12 cellular contexts compared by ENCODE assay signal in genomic region chr4:128827280-128827679, GRCh38. TPM values are rescaled to one million over a fixed set of nuclear protein-coding genes. Genes with fewer than 3 reads are reported as not detected.
DNase-seq lines count a peak whose midpoint lies in the region; ATAC-seq, FAIRE-seq and TF ChIP-seq lines count a peak whose summit lies in the region.
"Had no signal": no experiment of that assay in that cellular context is flagged by ENCODE, and none has a peak within 500 bp of the region (broad histone marks: within the 10 kb centered on the region; RNA-seq: fewer than 3 reads in every experiment).

No MANE protein-coding gene starts in this region.

- H2AFZ ChIP-seq in neural progenitor cell (replicated peaks): no peak overlapping the region

- no peak for FAIRE-seq in D721Med (lab: Jason Lieb, UNC)
- FAIRE-seq: HTR-8/SVneo had no signal

- H3K9me3 Mint-ChIP-seq in activated CD4-positive, alpha-beta T cell treated with anti-CD3 and anti-CD28 coated beads, Interleukin-2, amount 10 ng/mL, durations not matched to agents 24 days and 14 days: no peaks in the 10 kb centered on the region
- peaks cover 4% of the 10 kb centered on the region for H3K9me3 Mint-ChIP-seq in neural progenitor cell

- no peak for TF ChIP-seq CTCF in HEK293 (tag by site-specific recombination; IDR thresholded peaks at IDR 0.05)
- TF ChIP-seq CTCF in neural progenitor cell (IDR thresholded peaks at IDR 0.05): no peak
- no peak for TF ChIP-seq CTCF in D721Med (IDR thresholded peaks at IDR 0.05; ENCODE audit: insufficient read depth, missing control alignments)

- CTCF ChIA-PET in HEK293 (lab: Yijun Ruan, JAX): no interaction called here

- H3K4me3 ChIP-seq in HEK293 (ENCODE audit: low read depth, low read length): no peak overlapping the region
- H3K4me3 ChIP-seq in neural progenitor cell: no peak overlapping the region
- H3K4me3 ChIP-seq: upper lobe of right lung had no signal

- no peaks in the 10 kb centered on the region for H3K27me3 Mint-ChIP-seq in activated CD4-positive, alpha-beta T cell treated with anti-CD3 and anti-CD28 coated beads, Interleukin-2, amount 10 ng/mL, durations not matched to agents 24 days and 14 days
- H3K27me3 Mint-ChIP-seq in T-helper 17 cell (no peaks in the 10 kb centered on the region), neural progenitor cell (ENCODE audit: insufficient read depth, low read depth) (peaks cover 5% of the 10 kb centered on the region)

- H3F3A ChIP-seq in neural progenitor cell (ENCODE audit: low read depth): peaks cover 25% of the 10 kb centered on the region

- peaks cover 26% of the 10 kb centered on the region for H3K36me3 Mint-ChIP-seq in activated CD4-positive, alpha-beta T cell treated with anti-CD3 and anti-CD28 coated beads, Interleukin-2, amount 10 ng/mL, durations not matched to agents 24 days and 14 days (ENCODE audit: low read depth)
- H3K36me3 Mint-ChIP-seq in T-helper 17 cell (ENCODE audit: low read depth): peaks cover 5% of the 10 kb centered on the region
- peaks cover 23% of the 10 kb centered on the region for H3K36me3 Mint-ChIP-seq in neural progenitor cell

- H3K9me3 ChIP-seq in HEK293 (ENCODE audit: control insufficient read depth, insufficient read depth, low read depth, low read length): no peaks in the 10 kb centered on the region
- H3K9me3 ChIP-seq in T-helper 17 cell (ENCODE audit: control insufficient read depth, low read length, poor library complexity, severe bottlenecking): no peaks in the 10 kb centered on the region
- H3K9me3 ChIP-seq in neural progenitor cell (ENCODE audit: low read depth): no peaks in the 10 kb centered on the region
- H3K9me3 ChIP-seq: upper lobe of right lung had no signal

- ATAC-seq in T-helper 17 cell: no peak
- ATAC-seq in GM18519 (IDR thresholded peaks at IDR 0.05; ENCODE audit: low FRiP score, unreplicated experiment): no peak
- ATAC-seq: upper lobe of right lung had no signal

- intact Hi-C loops in activated CD4-positive, alpha-beta T cell treated with anti-CD3 and anti-CD28 coated beads, Interleukin-2, amount 10 ng/mL, durations not matched to agents 24 days and 14 days (cut with micrococcal nuclease): no loop called here

- peaks cover 98% of the 10 kb centered on the region for H4K20me1 ChIP-seq in neural progenitor cell (ENCODE audit: low read depth)

- H3K79me2 ChIP-seq in neural progenitor cell (ENCODE audit: low read depth): peaks cover 100% of the 10 kb centered on the region

- peak overlapping the region; percentile 74 for H3K27ac Mint-ChIP-seq in activated CD4-positive, alpha-beta T cell treated with anti-CD3 and anti-CD28 coated beads, Interleukin-2, amount 10 ng/mL, durations not matched to agents 24 days and 14 days
- H3K27ac Mint-ChIP-seq in T-helper 17 cell: peak overlapping the region; percentile 72
- no peak overlapping the region for H3K27ac Mint-ChIP-seq in neural progenitor cell

- no peak overlapping the region for H3K9ac ChIP-seq in neural progenitor cell

- peak overlapping the region; percentile 45 for H3K4me2 ChIP-seq in neural progenitor cell

- H3K27ac ChIP-seq in HEK293 (ENCODE audit: extremely low read depth, low read depth, low read length) (no peak overlapping the region), neural progenitor cell (no peak overlapping the region)
- H3K27ac ChIP-seq: upper lobe of right lung had no signal

- H3K36me3 ChIP-seq in HEK293 (ENCODE audit: control insufficient read depth in 2 of 2, insufficient read depth in 1 of 2, low read length in 2 of 2) (peaks cover 0 to 3% of the 10 kb centered on the region in 2 experiments; a peak in 1 of 3 replicates), neural progenitor cell (no peaks in the 10 kb centered on the region)

- no peak overlapping the region for H3K4me3 Mint-ChIP-seq in activated CD4-positive, alpha-beta T cell treated with anti-CD3 and anti-CD28 coated beads, Interleukin-2, amount 10 ng/mL, durations not matched to agents 24 days and 14 days
- H3K4me3 Mint-ChIP-seq in T-helper 17 cell (no peak overlapping the region), neural progenitor cell (no peak overlapping the region)

- H3K4me1 ChIP-seq in HEK293 (ENCODE audit: control insufficient read depth, insufficient read depth, low read length) (peaks cover 9% of the 10 kb centered on the region), neural progenitor cell (peaks cover 61% of the 10 kb centered on the region)

- no peak for DNase-seq in activated CD4-positive, alpha-beta T cell treated with anti-CD3 and anti-CD28 coated beads, Interleukin-2, amount 10 ng/mL, durations not matched to agents 24 days and 14 days
- DNase-seq in activated CD4-positive, alpha-beta T cell treated with anti-CD3 and anti-CD28 coated beads for 4 hours: no peak
- DNase-seq in T-helper 17 cell (no peak), neural progenitor cell (ENCODE audit: low spot score) (no peak), D721Med (ENCODE audit: insufficient read length, low spot score) (no peak), NCI-H774 (lab: John Stamatoyannopoulos, UW) (no peak)
- DNase-seq: GOT3, Right ventricle myocardium superior, upper lobe of right lung had no signal

- peaks cover 45% of the 10 kb centered on the region for H3K4me1 Mint-ChIP-seq in activated CD4-positive, alpha-beta T cell treated with anti-CD3 and anti-CD28 coated beads, Interleukin-2, amount 10 ng/mL, durations not matched to agents 24 days and 14 days
- H3K4me1 Mint-ChIP-seq in T-helper 17 cell: peaks cover 48% of the 10 kb centered on the region
- H3K4me1 Mint-ChIP-seq in neural progenitor cell: peaks cover 45% of the 10 kb centered on the region

- no peaks in the 10 kb centered on the region for H3K27me3 ChIP-seq in neural progenitor cell
- H3K27me3 ChIP-seq: upper lobe of right lung had no signal

- POLR2A ChIA-PET in HEK293 (lab: Yijun Ruan, JAX): no interaction called here

TF ChIP-seq in HEK293, 187 proteins besides CTCF, POLR2A, EP300 and RAD21:
- TF ChIP-seq KLF1 (tag by site-specific recombination; IDR thresholded peaks at IDR 0.05): no peak
- 0 out of 2 replicates have a peak, but pooled peaks have one; percentile 29 for TF ChIP-seq SCRT2 (tag by site-specific recombination; IDR thresholded peaks at IDR 0.05)

RNA-seq across cellular contexts. Expression of gene JADE1, which starts 17.8 kb away (rescaled TPM):
- total RNA-seq in activated CD4-positive, alpha-beta T cell treated with anti-CD3 and anti-CD28 coated beads, Interleukin-2, amount 10 ng/mL, durations not matched to agents 24 days and 14 days: 42.6 and 47.0 TPM in 2 replicates
- 10 to 100 TPM; 38.0 to 53.1 TPM for total RNA-seq in T-helper 17 cell
- 46.2 and 55.9 TPM in 2 replicates for total RNA-seq in neural progenitor cell (ENCODE audit: low replicate concordance)
